8 cellular contexts compared by ENCODE assay signal in genomic region chr9:74952281-74953151, GRCh38. TPM values are rescaled to one million over a fixed set of nuclear protein-coding genes. Genes with fewer than 3 reads are reported as not detected.
DNase-seq lines count a peak whose midpoint lies in the region; ATAC-seq lines count a peak whose summit lies in the region.

Gene C9orf40, minus strand, starts transcription at chr9:74952912. Its CDS starts 301 bp downstream, at chr9:74952611.

- no peaks in the 10 kb centered on the region for H3K79me2 ChIP-seq in mesendoderm (ENCODE audit: control insufficient read depth, insufficient read depth, low read length)

- no peak within 1 kb of the TSS for H2AK5ac ChIP-seq in mesendoderm (ENCODE audit: low read length)

- no peak within 1 kb of the TSS for H2BK15ac ChIP-seq in mesendoderm (replicated peaks; ENCODE audit: low read depth)

- peak within 1 kb of the TSS; percentile 81 for H2BK5ac ChIP-seq in mesendoderm (ENCODE audit: low read length)

- H4K8ac ChIP-seq in mesendoderm (ENCODE audit: low read depth, low read length) = peak within 1 kb of the TSS; percentile 83

- peak; percentile 71 for DNase-seq in Caki2 (ENCODE audit: low read depth)
- DNase-seq in HT1080 (ENCODE audit: low read depth) = peak; percentile 85
- peak; percentile 76 for DNase-seq in NK-92 treated with Interleukin-12 subunit alpha and Interleukin-12 subunit beta, amount 100 ng/mL, for 24 hours (lab: John Stamatoyannopoulos, UW)
- peak; percentile 96 for DNase-seq in activated CD8-positive, alpha-beta memory T cell treated with anti-CD3 and anti-CD28 coated beads for 24 hours
- DNase-seq in effector memory CD4-positive, alpha-beta T cell = peak; percentile 75 to 82 (median 78)
- DNase-seq in mesendoderm = peak; percentile 93
- DNase-seq in stimulated activated CD8-positive, alpha-beta memory T cell treated with anti-CD3 and anti-CD28 coated beads, Interleukin-15, amount 100 ng/mL, for 1 hour (ENCODE audit: low read depth) = peak; percentile 80

- H3K36me3 ChIP-seq in effector memory CD4-positive, alpha-beta T cell (ENCODE audit: control insufficient read depth, insufficient read depth, low read length) = no peaks in the 10 kb centered on the region
- H3K36me3 ChIP-seq in mesendoderm (ENCODE audit: control insufficient read depth, insufficient read depth, low read length) = no peaks in the 10 kb centered on the region

- no peaks in the 10 kb centered on the region for H3K9me3 ChIP-seq in effector memory CD4-positive, alpha-beta T cell (ENCODE audit: control insufficient read depth, low read length)

- peak within 1 kb of the TSS; percentile 98 for H3K18ac ChIP-seq in mesendoderm (ENCODE audit: low read length)

- ATAC-seq in GM21367 (IDR thresholded peaks at IDR 0.05; ENCODE audit: unreplicated experiment) = peak; percentile 87

- no peaks in the 10 kb centered on the region for H3K79me1 ChIP-seq in mesendoderm (ENCODE audit: low read length)

- no peak within 1 kb of the TSS for H4K5ac ChIP-seq in mesendoderm (ENCODE audit: low read length)

- peak within 1 kb of the TSS; percentile 84 for H3K27ac ChIP-seq in effector memory CD4-positive, alpha-beta T cell (ENCODE audit: insufficient read depth, low read length, poor library complexity, severe bottlenecking)
- H3K27ac ChIP-seq in mesendoderm (ENCODE audit: low read depth, low read length) = peak within 1 kb of the TSS; percentile 77

- H3K23ac ChIP-seq in mesendoderm (ENCODE audit: low read length) = peak within 1 kb of the TSS; percentile 99

- in situ Hi-C loops in Caki2 (cut with HindIII; ENCODE audit: low pct_unique_long_range_greater_than_20kb, low sequenced_read_pairs) = no loop called here

- peak within 1 kb of the TSS; percentile 83 for H2BK120ac ChIP-seq in mesendoderm (ENCODE audit: low read depth, low read length)

- peak within 1 kb of the TSS; percentile 89 for H3K9ac ChIP-seq in mesendoderm (ENCODE audit: low read length)

- H3K56ac ChIP-seq in mesendoderm (ENCODE audit: low read length) = peak within 1 kb of the TSS; percentile 97

- peak within 1 kb of the TSS; percentile 91 for H3K4me2 ChIP-seq in mesendoderm (ENCODE audit: low read length)

- peaks cover 4% of the 10 kb centered on the region for H3K4me1 ChIP-seq in effector memory CD4-positive, alpha-beta T cell (ENCODE audit: control insufficient read depth, insufficient read depth, low read length, poor library complexity, severe bottlenecking)
- peaks cover 2% of the 10 kb centered on the region for H3K4me1 ChIP-seq in mesendoderm (ENCODE audit: control insufficient read depth, low read depth, low read length)

- peak within 1 kb of the TSS; percentile 88 for H3K4me3 ChIP-seq in effector memory CD4-positive, alpha-beta T cell (ENCODE audit: insufficient read depth, low read depth, low read length, poor library complexity, severe bottlenecking)
- peak within 1 kb of the TSS; percentile 75 for H3K4me3 ChIP-seq in mesendoderm (ENCODE audit: low read length)

- H3K4ac ChIP-seq in mesendoderm (ENCODE audit: low read depth, low read length) = peak within 1 kb of the TSS; percentile 94

- WGBS in mesendoderm (ENCODE audit: extremely low coverage, insufficient coverage, low lambda C conversion rate) = no CpG with 5 or more reads among the region's 112 CpGs

- H3K27me3 ChIP-seq in effector memory CD4-positive, alpha-beta T cell (replicated peaks; ENCODE audit: control insufficient read depth, insufficient read depth, low read length, poor library complexity, severe bottlenecking) = no peaks in the 10 kb centered on the region
- H3K27me3 ChIP-seq in mesendoderm (ENCODE audit: insufficient read depth, low read length, poor library complexity) = no peaks in the 10 kb centered on the region

RNA-seq across cellular contexts. Expression of gene C9orf40, which starts in this region (rescaled TPM):
- 5.1 and 6.7 TPM in 2 replicates for total RNA-seq in Caki2 (2014; rRNA removed; shearing (Covaris generic); ENCODE audit: low replicate concordance)
- 10.8 and 12.9 TPM in 2 replicates for total RNA-seq in HT1080 (2014; rRNA removed; shearing (Covaris generic))
- polyA plus RNA-seq in HT1080 (2015; cell fraction: cytosol; rRNA removed) = 15.0 and 19.3 TPM in 2 replicates
- 12.9 and 13.1 TPM in 2 replicates for polyA plus RNA-seq in HT1080 (2015; cell fraction: nucleus; rRNA removed)
- 10.4 TPM for polyA plus RNA-seq in mesendoderm (2013, experiment 1 of 2)
- 10.6 TPM for polyA plus RNA-seq in mesendoderm (2013, experiment 2 of 2)

Comparison
In these comparisons a context has a peak if more than half of its experiments do, and no peak if none do; other contexts are left out.
1. Peak in every context shown above with its lines: DNase-seq, ATAC-seq, H3K4me3 ChIP-seq and H3K27ac ChIP-seq.